In the genomic region with DNA sequence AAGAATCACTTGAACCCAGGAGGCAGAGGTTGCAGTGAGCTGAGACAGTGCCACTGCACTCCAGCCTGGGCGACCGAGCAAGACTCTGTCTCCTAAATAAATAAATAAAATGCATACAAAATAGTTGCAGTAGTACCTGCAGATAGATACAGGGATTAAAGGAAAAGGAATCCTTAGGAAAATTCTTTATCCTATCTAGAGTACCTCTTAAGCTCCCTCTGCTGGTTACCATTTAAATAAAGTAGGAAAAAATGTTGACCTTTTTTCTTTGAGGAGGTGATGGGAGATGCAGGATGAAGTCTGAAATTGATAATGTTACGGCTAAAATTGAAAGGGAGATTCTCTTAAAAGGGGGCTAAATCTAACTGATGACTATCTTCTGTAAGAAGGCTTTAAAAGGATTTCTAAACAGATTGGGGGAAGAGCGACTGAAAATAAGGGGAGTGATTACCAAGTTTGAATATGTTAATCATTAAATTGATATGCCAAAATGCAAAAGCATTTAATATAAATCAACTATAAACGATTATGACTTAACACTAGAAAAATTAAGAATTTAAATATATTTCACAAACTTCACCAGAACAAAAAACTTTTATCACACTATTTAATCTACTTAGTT, we compare ENCODE assay signal across 9 cellular contexts. TPM values are rescaled to one million over a fixed set of nuclear protein-coding genes. Genes with fewer than 3 reads are reported as not detected.
A peak's percentile ranks its signal among the peaks of the same experiment; 100 is the strongest.
DNase-seq lines count a peak whose midpoint lies in the region; ATAC-seq lines count a peak whose summit lies in the region.
"Had no signal": no experiment of that assay in that cellular context is flagged by ENCODE, and none has a peak within 500 bp of the region (broad histone marks: within the 10 kb centered on the region; RNA-seq: fewer than 3 reads in every experiment).

No MANE protein-coding gene starts in this region.

- peaks cover 12% of the 10 kb centered on the region for H3K4me1 Mint-ChIP-seq in stimulated activated naive CD8-positive, alpha-beta T cell treated with anti-CD3 and anti-CD28 coated beads, Interleukin-15, amount 100 ng/mL, for 72 hours

- no peak overlapping the region for H3K4me3 Mint-ChIP-seq in stimulated activated naive CD8-positive, alpha-beta T cell treated with anti-CD3 and anti-CD28 coated beads, Interleukin-15, amount 100 ng/mL, for 72 hours

- DNase-seq in NCI-H2107 treated with DMSO at 0.1 percent for 48 hours (lab: John Stamatoyannopoulos, UW; ENCODE audit: unreplicated experiment) (peak; percentile 63), NCI-H2107 (lab: John Stamatoyannopoulos, UW) (no peak), NCI-H526 treated with DMSO at 0.1 percent for 48 hours (lab: John Stamatoyannopoulos, UW) (peak; percentile 15), dermis blood vessel endothelial cell (peak; percentile 45), renal cortical epithelial cell (ENCODE audit: low read depth) (peak; percentile 37)
- DNase-seq in activated CD8-positive, alpha-beta memory T cell treated with anti-CD3 and anti-CD28 coated beads for 24 hours, result no peak
- DNase-seq in stimulated activated naive CD8-positive, alpha-beta T cell treated with anti-CD3 and anti-CD28 coated beads, Interleukin-15, amount 100 ng/mL, for 72 hours, result no peak
- no peak for DNase-seq in activated naive CD4-positive, alpha-beta T cell treated with anti-CD3 and anti-CD28 coated beads, Interleukin-2, amount 50 U/mL, for 72 hours (ENCODE audit: low spot score in 2 of 2)
- DNase-seq: colonic mucosa had no signal

- peaks cover 4 to 5% of the 10 kb centered on the region in 2 donors for H3K9me3 Mint-ChIP-seq in stimulated activated naive CD8-positive, alpha-beta T cell treated with anti-CD3 and anti-CD28 coated beads, Interleukin-15, amount 100 ng/mL, for 72 hours
- H3K9me3 Mint-ChIP-seq in activated naive CD4-positive, alpha-beta T cell treated with anti-CD3 and anti-CD28 coated beads, Interleukin-2, amount 50 U/mL, for 72 hours, result peaks cover 0 to 4% of the 10 kb centered on the region in 2 donors

- H3K27me3 Mint-ChIP-seq in stimulated activated naive CD8-positive, alpha-beta T cell treated with anti-CD3 and anti-CD28 coated beads, Interleukin-15, amount 100 ng/mL, for 72 hours, result no peaks in the 10 kb centered on the region

- peaks cover 0 to 26% of the 10 kb centered on the region in 2 donors for H3K36me3 Mint-ChIP-seq in activated naive CD4-positive, alpha-beta T cell treated with anti-CD3 and anti-CD28 coated beads, Interleukin-2, amount 50 U/mL, for 72 hours

- H3K27ac Mint-ChIP-seq in stimulated activated naive CD8-positive, alpha-beta T cell treated with anti-CD3 and anti-CD28 coated beads, Interleukin-15, amount 100 ng/mL, for 72 hours, result no peak overlapping the region
- H3K27ac Mint-ChIP-seq in activated naive CD4-positive, alpha-beta T cell treated with anti-CD3 and anti-CD28 coated beads, Interleukin-2, amount 50 U/mL, for 72 hours, result no peak overlapping the region

- no peak for ATAC-seq in stimulated activated naive CD8-positive, alpha-beta T cell treated with anti-CD3 and anti-CD28 coated beads, Interleukin-15, amount 100 ng/mL, for 72 hours
- no peak for ATAC-seq in activated naive CD4-positive, alpha-beta T cell treated with anti-CD3 and anti-CD28 coated beads, Interleukin-2, amount 50 U/mL, for 72 hours

RNA-seq across cellular contexts. Expression of a gene that starts 29.4 kb away (rescaled TPM):
- 10.9 and 11.2 TPM in 2 replicates for total RNA-seq in dermis blood vessel endothelial cell
- 13.5 and 14.2 TPM in 2 replicates for total RNA-seq in renal cortical epithelial cell
- 10 to 100 TPM; 15.8 to 15.9 TPM for total RNA-seq in activated naive CD4-positive, alpha-beta T cell treated with anti-CD3 and anti-CD28 coated beads, Interleukin-2, amount 50 U/mL, for 72 hours

RNA-seq across cellular contexts. Expression of a gene that starts 53.4 kb away (rescaled TPM):
- total RNA-seq in dermis blood vessel endothelial cell, result 0.34 and 0.37 TPM in 2 replicates
- total RNA-seq in renal cortical epithelial cell, result 0.50 TPM in 1 of 2 replicates, not detected in the other
- under 1 TPM; 0.50 to 0.51 TPM for total RNA-seq in activated naive CD4-positive, alpha-beta T cell treated with anti-CD3 and anti-CD28 coated beads, Interleukin-2, amount 50 U/mL, for 72 hours

Comparison
In these comparisons a context has a peak if more than half of its experiments do, and no peak if none do; other contexts are left out.
1. DNase-seq: peak in NCI-H2107 treated with DMSO at 0.1 percent for 48 hours (single experiment), NCI-H526 treated with DMSO at 0.1 percent for 48 hours (single experiment), dermis blood vessel endothelial cell (single experiment) and renal cortical epithelial cell (single experiment); none in NCI-H2107 (single experiment), activated CD8-positive, alpha-beta memory T cell treated with anti-CD3 and anti-CD28 coated beads for 24 hours (single experiment), stimulated activated naive CD8-positive, alpha-beta T cell treated with anti-CD3 and anti-CD28 coated beads, Interleukin-15, amount 100 ng/mL, for 72 hours (0 of 2) and activated naive CD4-positive, alpha-beta T cell treated with anti-CD3 and anti-CD28 coated beads, Interleukin-2, amount 50 U/mL, for 72 hours (0 of 2).